8 cellular contexts compared by ENCODE assay signal in genomic region chr18:46916551-46917107, GRCh38. TPM values are rescaled to one million over a fixed set of nuclear protein-coding genes. Genes with fewer than 3 reads are reported as not detected.
A peak's percentile ranks its signal among the peaks of the same experiment; 100 is the strongest.
DNase-seq lines count a peak whose midpoint lies in the region; ATAC-seq and TF ChIP-seq lines count a peak whose summit lies in the region.

No MANE protein-coding gene starts in this region.

- no TSS peak for BruUV-seq in HCT116 (replicated peaks; lab: Mats Ljungman, UMichigan)

- H3K27me3 Mint-ChIP-seq in activated naive CD4-positive, alpha-beta T cell treated with anti-CD3 and anti-CD28 coated beads, Interleukin-2, amount 50 U/mL, for 24 hours = no peaks in the 10 kb centered on the region
- peaks cover 8% of the 10 kb centered on the region for H3K27me3 Mint-ChIP-seq in progenitor cell of endocrine pancreas

- H3K4me2 ChIP-seq in HCT116 (ENCODE audit: low read length) = peak overlapping the region; percentile 83

- intact Hi-C loops in HCT116 (cut with micrococcal nuclease) = no loop called here
- intact Hi-C loops in left cardiac atrium (cut with DNase I) = no loop called here

- POLR2A ChIA-PET in HCT116 (lab: Charles Lee) = interaction anchor here (1.0 kb wide), 1 partner anchor 12 kb away, joined by 3 read pairs; no protein-coding TSS in a partner anchor

- TF ChIP-seq CTCF in HCT116 (IDR thresholded peaks at IDR 0.05 in 2 of 3, conservative IDR thresholded peaks at IDR 0.05 in 1 of 3; ENCODE audit: borderline replicate concordance in 1 of 3, insufficient read depth in 1 of 3, low read depth in 2 of 3, low read length in 2 of 3) = no peak
- no peak for TF ChIP-seq CTCF in progenitor cell of endocrine pancreas (IDR thresholded peaks at IDR 0.05; ENCODE audit: unreplicated experiment)

- CTCF ChIA-PET in HCT116 (lab: Charles Lee) = no interaction called here

- peaks cover 4 to 18% of the 10 kb centered on the region in 2 experiments; a peak in 3 of 4 replicates for H3K4me1 ChIP-seq in HCT116 (ENCODE audit: control insufficient read depth in 1 of 2, insufficient read depth in 2 of 2, low read length in 2 of 2)

- H3K27ac ChIP-seq in HCT116 (ENCODE audit: low read depth, low read length) = peak overlapping the region; percentile 62

- no peaks in the 10 kb centered on the region for H3K36me3 ChIP-seq in HCT116 (ENCODE audit: control insufficient read depth in 1 of 2, insufficient read depth in 2 of 2, low read length in 2 of 2)

- no peaks in the 10 kb centered on the region for H3K9me3 ChIP-seq in HCT116 (ENCODE audit: control insufficient read depth in 1 of 2, insufficient read depth in 1 of 2, low read depth in 1 of 2, low read length in 2 of 2)

- peak overlapping the region; percentile 94 for H3K4me3 Mint-ChIP-seq in activated naive CD4-positive, alpha-beta T cell treated with anti-CD3 and anti-CD28 coated beads, Interleukin-2, amount 50 U/mL, for 24 hours
- H3K4me3 Mint-ChIP-seq in progenitor cell of endocrine pancreas (ENCODE audit: low read depth) = peak overlapping the region; percentile 88

- H3K36me3 Mint-ChIP-seq in activated naive CD4-positive, alpha-beta T cell treated with anti-CD3 and anti-CD28 coated beads, Interleukin-2, amount 50 U/mL, for 24 hours = no peaks in the 10 kb centered on the region
- H3K36me3 Mint-ChIP-seq in progenitor cell of endocrine pancreas (ENCODE audit: insufficient read depth) = no peaks in the 10 kb centered on the region

- no peaks in the 10 kb centered on the region for H3K9me3 Mint-ChIP-seq in activated naive CD4-positive, alpha-beta T cell treated with anti-CD3 and anti-CD28 coated beads, Interleukin-2, amount 50 U/mL, for 24 hours
- H3K9me3 Mint-ChIP-seq in progenitor cell of endocrine pancreas (ENCODE audit: low read depth) = no peaks in the 10 kb centered on the region

- no peaks in the 10 kb centered on the region for H3K27me3 ChIP-seq in HCT116 (ENCODE audit: insufficient read depth, low read length)

- no peak overlapping the region for H2AFZ ChIP-seq in HCT116 (ENCODE audit: low read depth, low read length, poor library complexity, severe bottlenecking)

- RAD21 ChIA-PET in HCT116 (lab: Charles Lee; ENCODE audit: low non-redundant PET in 1 of 2, low total read pairs in 2 of 2, uncharacterized antibody in 2 of 2, unreplicated experiment in 2 of 2) = no interaction called here

- peak overlapping the region; percentile 59 to 76 for H3K4me3 ChIP-seq in HCT116 (replicated peaks in 1 of 2; ENCODE audit: low read depth in 1 of 2, low read length in 2 of 2)

- peak; percentile 27 for DNase-seq in NCI-H510A treated with DMSO at 0.1 percent for 48 hours (lab: John Stamatoyannopoulos, UW)
- DNase-seq in NCI-H510A (lab: John Stamatoyannopoulos, UW) = no peak
- DNase-seq in HCT116 (ENCODE audit: low read depth, low spot score) = no peak
- DNase-seq in NCI-H345 treated with DMSO at 0.1 percent for 48 hours (lab: John Stamatoyannopoulos, UW; ENCODE audit: unreplicated experiment) = peak; percentile 24
- DNase-seq in left cardiac atrium = no peak
- DNase-seq in progenitor cell of endocrine pancreas (ENCODE audit: low spot score, unreplicated experiment) = no peak

- H3K9me2 ChIP-seq in HCT116 (ENCODE audit: insufficient read depth) = no peaks in the 10 kb centered on the region

- no peaks in the 10 kb centered on the region for H4K20me1 ChIP-seq in HCT116 (ENCODE audit: insufficient read depth)

- peaks cover 52% of the 10 kb centered on the region for H3K79me2 ChIP-seq in HCT116 (ENCODE audit: insufficient read depth, low read length)

- no peak for TF ChIP-seq POLR2A in HCT116 (IDR thresholded peaks at IDR 0.05; ENCODE audit: borderline replicate concordance, extremely low read depth, insufficient read depth, insufficient read length)

- ATAC-seq in HCT116 (peak; percentile 39; the same call in 1 of the 2 replicates), left cardiac atrium (peak; percentile 0 to 5), GM19035 (IDR thresholded peaks at IDR 0.05; ENCODE audit: unreplicated experiment) (no peak)

- peak overlapping the region; percentile 73 for H3K9ac ChIP-seq in HCT116 (ENCODE audit: low read length)

- peak overlapping the region; percentile 94 for H3K27ac Mint-ChIP-seq in activated naive CD4-positive, alpha-beta T cell treated with anti-CD3 and anti-CD28 coated beads, Interleukin-2, amount 50 U/mL, for 24 hours
- peak overlapping the region; percentile 92 for H3K27ac Mint-ChIP-seq in progenitor cell of endocrine pancreas

- peaks cover 59% of the 10 kb centered on the region for H3K4me1 Mint-ChIP-seq in activated naive CD4-positive, alpha-beta T cell treated with anti-CD3 and anti-CD28 coated beads, Interleukin-2, amount 50 U/mL, for 24 hours
- H3K4me1 Mint-ChIP-seq in progenitor cell of endocrine pancreas (ENCODE audit: low read depth) = peaks cover 23% of the 10 kb centered on the region

- TF ChIP-seq RAD21 in HCT116 (IDR thresholded peaks at IDR 0.05; ENCODE audit: low read depth) = no peak

TF ChIP-seq in HCT116, 20 proteins besides CTCF, POLR2A, EP300 and RAD21:
- TF ChIP-seq CEBPB (IDR thresholded peaks at IDR 0.05; ENCODE audit: low read depth) = no peak
- no peak for TF ChIP-seq ZBTB33 (IDR thresholded peaks at IDR 0.05; ENCODE audit: extremely low read depth, insufficient replicate concordance, low read length)
- no peak for TF ChIP-seq TCF7L2 (IDR thresholded peaks at IDR 0.05; ENCODE audit: borderline replicate concordance, extremely low read depth, insufficient read depth, insufficient read length)
- no peak for TF ChIP-seq POLR2AphosphoS5 (IDR thresholded peaks at IDR 0.05; ENCODE audit: low read depth, low read length)
- TF ChIP-seq EGR1 (IDR thresholded peaks at IDR 0.05; ENCODE audit: low read depth) = no peak
- no peak for TF ChIP-seq EZH2 (IDR thresholded peaks at IDR 0.05)
- no peak for TF ChIP-seq CBX3 (IDR thresholded peaks at IDR 0.05; ENCODE audit: low read depth)
- TF ChIP-seq ELF1 (IDR thresholded peaks at IDR 0.05; ENCODE audit: borderline replicate concordance, low read depth) = no peak
- no peak for TF ChIP-seq ZFX (IDR thresholded peaks at IDR 0.05)

RNA-seq across cellular contexts. Expression of gene PIAS2, which starts 0.7 kb away (rescaled TPM):
- 31.7 TPM for total RNA-seq in HCT116 (2021; ENCODE audit: unreplicated experiment)
- polyA plus RNA-seq in HCT116 (2012) = 8.2 TPM in 2 replicates
- total RNA-seq in left cardiac atrium = 10 to 100 TPM; 28.5 to 36.6 TPM
- total RNA-seq in progenitor cell of endocrine pancreas = 36.3 and 42.6 TPM in 2 replicates

RNA-seq across cellular contexts. Expression of gene KATNAL2, which starts 0.8 kb away (rescaled TPM):
- total RNA-seq in HCT116 (2021; ENCODE audit: unreplicated experiment) = 2.0 TPM
- 0.56 and 0.74 TPM in 2 replicates for polyA plus RNA-seq in HCT116 (2012)
- 1 to 10 TPM; 3.4 to 4.1 TPM for total RNA-seq in left cardiac atrium
- total RNA-seq in progenitor cell of endocrine pancreas = 6.1 and 8.0 TPM in 2 replicates

Comparison
In these comparisons a context has a peak if more than half of its experiments do, and no peak if none do; other contexts are left out.
1. DNase-seq: peak in NCI-H510A treated with DMSO at 0.1 percent for 48 hours (single experiment) and NCI-H345 treated with DMSO at 0.1 percent for 48 hours (single experiment); none in NCI-H510A (single experiment), HCT116 (single experiment), left cardiac atrium (single experiment) and progenitor cell of endocrine pancreas (single experiment).